Comparison of ENCODE assay signal across 1 cellular context in the genomic region with DNA sequence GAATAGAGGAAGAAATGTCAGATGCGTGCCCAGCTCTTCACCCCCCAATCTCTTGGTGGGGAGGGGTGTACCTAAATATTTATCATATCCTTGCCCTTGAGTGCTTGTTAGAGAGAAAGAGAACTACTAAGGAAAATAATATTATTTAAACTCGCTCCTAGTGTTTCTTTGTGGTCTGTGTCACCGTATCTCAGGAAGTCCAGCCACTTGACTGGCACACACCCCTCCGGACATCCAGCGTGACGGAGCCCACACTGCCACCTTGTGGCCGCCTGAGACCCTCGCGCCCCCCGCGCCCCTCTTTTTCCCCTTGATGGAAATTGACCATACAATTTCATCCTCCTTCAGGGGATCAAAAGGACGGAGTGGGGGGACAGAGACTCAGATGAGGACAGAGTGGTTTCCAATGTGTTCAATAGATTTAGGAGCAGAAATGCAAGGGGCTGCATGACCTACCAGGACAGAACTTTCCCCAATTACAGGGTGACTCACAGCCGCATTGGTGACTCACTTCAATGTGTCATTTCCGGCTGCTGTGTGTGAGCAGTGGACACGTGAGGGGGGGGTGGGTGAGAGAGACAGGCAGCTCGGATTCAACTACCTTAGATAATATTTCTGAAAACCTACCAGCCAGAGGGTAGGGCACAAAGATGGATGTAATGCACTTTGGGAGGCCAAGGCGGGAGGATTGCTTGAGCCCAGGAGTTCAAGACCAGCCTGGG.
TF ChIP-seq lines count a peak whose summit lies in the region.

No MANE protein-coding gene starts in this region.

TF ChIP-seq in K562, 482 proteins besides CTCF, POLR2A, EP300 and RAD21 (continued from another document):
- TF ChIP-seq MITF (IDR thresholded peaks at IDR 0.05) (peak; percentile 98), NCOA6 (IDR thresholded peaks at IDR 0.05) (peak; percentile 51; the same call in 1 of the 2 replicates)
- TF ChIP-seq, protein P1, sequence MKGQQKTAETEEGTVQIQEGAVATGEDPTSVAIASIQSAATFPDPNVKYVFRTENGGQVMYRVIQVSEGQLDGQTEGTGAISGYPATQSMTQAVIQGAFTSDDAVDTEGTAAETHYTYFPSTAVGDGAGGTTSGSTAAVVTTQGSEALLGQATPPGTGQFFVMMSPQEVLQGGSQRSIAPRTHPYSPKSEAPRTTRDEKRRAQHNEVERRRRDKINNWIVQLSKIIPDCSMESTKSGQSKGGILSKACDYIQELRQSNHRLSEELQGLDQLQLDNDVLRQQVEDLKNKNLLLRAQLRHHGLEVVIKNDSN (CRISPR knock-in tag; IDR thresholded peaks at IDR 0.05), result peak; percentile 96
TF ChIP-seq in K562: peak in this region for 177.
